10 cellular contexts compared by ENCODE assay signal in the genomic region with DNA sequence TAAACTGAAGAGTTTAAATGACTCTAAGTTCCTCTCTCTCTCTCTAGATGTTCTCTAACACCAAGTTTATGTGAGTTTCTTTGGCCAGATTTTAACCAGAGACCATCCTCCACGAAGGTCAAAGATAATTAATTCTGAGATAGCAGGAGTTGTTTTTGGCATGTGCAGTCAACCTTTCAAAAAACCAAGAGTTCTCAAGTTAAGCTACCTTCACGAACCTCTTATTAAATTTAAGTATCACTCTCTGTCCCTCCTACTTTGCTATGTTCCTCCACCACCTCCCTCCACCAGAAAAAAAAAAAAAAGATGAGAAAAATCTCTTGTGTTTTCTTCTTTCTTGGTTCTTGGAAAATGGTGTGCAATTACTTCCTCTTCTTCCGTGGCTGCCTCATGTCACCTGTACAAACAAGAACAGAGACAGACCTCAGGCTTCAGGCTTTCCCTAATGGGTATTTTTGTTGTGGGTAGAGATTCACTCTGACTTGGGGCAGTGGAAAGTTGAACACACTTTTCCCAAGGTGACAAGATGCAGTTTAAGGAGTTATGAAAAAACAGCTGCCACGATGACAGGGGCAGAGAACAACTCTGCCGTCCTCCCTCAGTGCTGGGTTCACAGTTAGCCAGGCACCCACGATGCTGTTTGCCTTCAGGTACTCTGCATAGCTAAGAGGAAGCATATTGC.
DNase-seq lines count a peak whose midpoint lies in the region; ATAC-seq and TF ChIP-seq lines count a peak whose summit lies in the region.
"Had no signal": no experiment of that assay in that cellular context is flagged by ENCODE, and none has a peak within 500 bp of the region (broad histone marks: within the 10 kb centered on the region; RNA-seq: fewer than 3 reads in every experiment).

No MANE protein-coding gene starts in this region.

- POLR2A ChIA-PET in activated CD4-positive, alpha-beta memory T cell treated with anti-CD3 and anti-CD28 coated beads for 36 hours (lab: Charles Lee), result interaction anchor here (0.6 to 6.1 kb wide), 6 partner anchors 9 to 456 kb away, joined by 4 to 75 read pairs (median 44); partner anchors contain the start of gene HIVEP1

- peak overlapping the region; percentile 97 for H3K27ac Mint-ChIP-seq in activated CD4-positive, alpha-beta memory T cell treated with anti-CD3 and anti-CD28 coated beads for 36 hours

- peak overlapping the region; percentile 45 for H3K4me3 Mint-ChIP-seq in activated CD4-positive, alpha-beta memory T cell treated with anti-CD3 and anti-CD28 coated beads for 36 hours
- H3K4me3 Mint-ChIP-seq: brain had no signal

- ATAC-seq in GM18870 (IDR thresholded peaks at IDR 0.05; ENCODE audit: unreplicated experiment) (peak; percentile 51), HG02759 (IDR thresholded peaks at IDR 0.05; ENCODE audit: unreplicated experiment) (peak; percentile 56), HG03135 (IDR thresholded peaks at IDR 0.05; ENCODE audit: unreplicated experiment) (no peak)

- peaks cover 73% of the 10 kb centered on the region for H3K4me1 Mint-ChIP-seq in activated CD4-positive, alpha-beta memory T cell treated with anti-CD3 and anti-CD28 coated beads for 36 hours (ENCODE audit: low read depth)

- no peak overlapping the region for H3K4me3 ChIP-seq in neutrophil (ENCODE audit: low read depth in 1 of 2, low read length in 1 of 2)

- peaks cover 33% of the 10 kb centered on the region for H3K36me3 Mint-ChIP-seq in activated CD4-positive, alpha-beta memory T cell treated with anti-CD3 and anti-CD28 coated beads for 36 hours
- H3K36me3 Mint-ChIP-seq: brain had no signal

- TF ChIP-seq CTCF in neutrophil (IDR thresholded peaks at IDR 0.05), result no peak

- intact Hi-C loops in activated CD4-positive, alpha-beta memory T cell treated with anti-CD3 and anti-CD28 coated beads for 36 hours (cut with micrococcal nuclease), result loop anchor here (1.0 to 10.0 kb wide), 7 partner anchors 9 to 518 kb away; partner anchors contain the start of gene NEDD9

- H3K27ac ChIP-seq in neutrophil, result peak overlapping the region; percentile 13

- no peaks in the 10 kb centered on the region for H3K36me3 ChIP-seq in neutrophil

- H3K4me1 ChIP-seq in neutrophil (ENCODE audit: control insufficient read depth in 1 of 2, insufficient read depth in 1 of 2, low read depth in 1 of 2, low read length in 1 of 2), result peaks cover 35 to 44% of the 10 kb centered on the region in 2 experiments

- H3K27me3 Mint-ChIP-seq in activated CD4-positive, alpha-beta memory T cell treated with anti-CD3 and anti-CD28 coated beads for 36 hours, result no peaks in the 10 kb centered on the region

- H3K9me3 Mint-ChIP-seq in activated CD4-positive, alpha-beta memory T cell treated with anti-CD3 and anti-CD28 coated beads for 36 hours, result peaks cover 2% of the 10 kb centered on the region

- CTCF ChIA-PET in activated CD4-positive, alpha-beta memory T cell treated with anti-CD3 and anti-CD28 coated beads for 36 hours (lab: Charles Lee), result interaction anchor here (0.8 to 1.1 kb wide), 3 partner anchors 11 to 138 kb away, joined by 3 to 5 read pairs (median 3); no protein-coding TSS in a partner anchor

- DNase-seq in activated CD4-positive, alpha-beta memory T cell treated with anti-CD3 and anti-CD28 coated beads for 36 hours, result peak; percentile 65
- DNase-seq in NCI-H774 (lab: John Stamatoyannopoulos, UW) (no peak), cerebellar cortex (ENCODE audit: low spot score) (no peak), DMS79 (lab: John Stamatoyannopoulos, UW) (no peak)
- DNase-seq: SIG-M5 had no signal

- no peaks in the 10 kb centered on the region for H3K27me3 ChIP-seq in neutrophil

- no peaks in the 10 kb centered on the region for H3K9me3 ChIP-seq in neutrophil
